Comparison of ENCODE assay signal across 31 cellular contexts in the genomic region with DNA sequence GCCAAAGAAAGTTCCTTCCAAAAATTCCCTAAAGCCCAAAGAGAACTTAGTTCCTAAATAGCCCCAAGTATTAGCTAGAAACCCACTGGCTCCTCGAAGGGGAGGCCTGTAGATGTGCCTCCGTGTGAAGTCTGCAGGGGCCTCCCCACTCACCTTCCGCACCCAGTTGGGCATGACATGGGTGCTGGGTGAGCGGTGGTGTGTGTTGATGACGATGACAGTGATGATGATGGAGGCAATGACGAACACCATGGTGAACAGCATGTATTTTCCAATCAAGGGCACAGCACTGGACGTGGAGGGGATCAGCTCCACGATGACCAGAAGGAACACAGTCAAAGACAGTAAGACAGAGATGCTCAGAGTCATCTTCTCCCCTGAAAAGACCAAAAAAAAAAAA. TPM values are rescaled to one million over a fixed set of nuclear protein-coding genes. Genes with fewer than 3 reads are reported as not detected.
DNase-seq lines count a peak whose midpoint lies in the region; ATAC-seq and TF ChIP-seq lines count a peak whose summit lies in the region.
"Had no signal": no experiment of that assay in that cellular context is flagged by ENCODE, and none has a peak within 500 bp of the region (broad histone marks: within the 10 kb centered on the region; RNA-seq: fewer than 3 reads in every experiment).

No MANE protein-coding gene starts in this region.

- H3K36me3 ChIP-seq in PC-9 (ENCODE audit: low read depth) (no peaks in the 10 kb centered on the region), endodermal cell (ENCODE audit: control insufficient read depth, insufficient read depth, low read length) (no peaks in the 10 kb centered on the region)
- H3K36me3 ChIP-seq: breast epithelium, esophagus muscularis mucosa, stomach, tibial nerve had no signal

- H3F3A ChIP-seq in PC-9 (ENCODE audit: insufficient read depth, low read depth), result no peaks in the 10 kb centered on the region

- no peaks in the 10 kb centered on the region for H4K20me1 ChIP-seq in PC-9 (ENCODE audit: insufficient read depth)

- TF ChIP-seq CTCF in PC-9 (conservative IDR thresholded peaks at IDR 0.05) (no peak), endodermal cell (conservative IDR thresholded peaks at IDR 0.05) (no peak)

- H3K79me2 ChIP-seq in PC-9 (ENCODE audit: low read depth), result no peaks in the 10 kb centered on the region
- H3K79me2 ChIP-seq: parathyroid adenoma had no signal

- ATAC-seq in stimulated activated naive CD8-positive, alpha-beta T cell treated with anti-CD3 and anti-CD28 coated beads, Interleukin-15, Interleukin-2, amounts not matched to agents 100 U/mL and 50 U/mL, for 24 hours, result no peak
- ATAC-seq in stimulated activated naive B cell treated with anti-CD40 and anti-IgM and Interleukin-4, amounts not matched to agents 10 μg/mL and 1 μg/mL and 100 μg/mL, for 72 hours (replicated peaks), result peak; percentile 32 to 51
- no peak for ATAC-seq in HG03025 (IDR thresholded peaks at IDR 0.05; ENCODE audit: low FRiP score, unreplicated experiment)
- no peak for ATAC-seq in esophagus mucosa

- POLR2A ChIA-PET in PC-9 (lab: Charles Lee; ENCODE audit: unreplicated experiment), result no interaction called here

- no peak overlapping the region for H3K27ac ChIP-seq in PC-9
- H3K27ac ChIP-seq in endodermal cell (ENCODE audit: low read depth, low read length), result no peak overlapping the region
- H3K27ac ChIP-seq: breast epithelium, C4-2B, esophagus muscularis mucosa, parathyroid adenoma, tibial nerve had no signal

- peaks cover 54% of the 10 kb centered on the region for H3K4me1 Mint-ChIP-seq in stimulated activated naive CD8-positive, alpha-beta T cell treated with anti-CD3 and anti-CD28 coated beads, Interleukin-15, Interleukin-2, amounts not matched to agents 100 ng/mL and 50 ng/mL, for 24 hours (ENCODE audit: low read depth)
- peaks cover 16% of the 10 kb centered on the region for H3K4me1 Mint-ChIP-seq in endodermal cell
- H3K4me1 Mint-ChIP-seq in stimulated activated naive B cell treated with anti-CD40 and anti-IgM and Interleukin-4, amounts not matched to agents 10 μg/mL and 1 μg/mL and 100 μg/mL, for 72 hours, result peaks cover 29 to 41% of the 10 kb centered on the region in 2 donors

- no peaks in the 10 kb centered on the region for H3K27me3 Mint-ChIP-seq in stimulated activated naive CD8-positive, alpha-beta T cell treated with anti-CD3 and anti-CD28 coated beads, Interleukin-15, Interleukin-2, amounts not matched to agents 100 ng/mL and 50 ng/mL, for 24 hours
- no peaks in the 10 kb centered on the region for H3K27me3 Mint-ChIP-seq in endodermal cell (ENCODE audit: insufficient read depth)
- no peaks in the 10 kb centered on the region for H3K27me3 Mint-ChIP-seq in stimulated activated naive B cell treated with anti-CD40 and anti-IgM and Interleukin-4, amounts not matched to agents 10 μg/mL and 1 μg/mL and 100 μg/mL, for 72 hours

- TSS peak; percentile 23 for BruUV-seq in PC-9 (replicated peaks; lab: Mats Ljungman, UMichigan)

- no peak overlapping the region for H2AFZ ChIP-seq in PC-9

- peak overlapping the region; percentile 66 for H3K27ac Mint-ChIP-seq in stimulated activated naive CD8-positive, alpha-beta T cell treated with anti-CD3 and anti-CD28 coated beads, Interleukin-15, Interleukin-2, amounts not matched to agents 100 ng/mL and 50 ng/mL, for 24 hours
- H3K27ac Mint-ChIP-seq in endodermal cell, result peak overlapping the region; percentile 80
- peak overlapping the region; percentile 65 for H3K27ac Mint-ChIP-seq in stimulated activated naive B cell treated with anti-CD40 and anti-IgM and Interleukin-4, amounts not matched to agents 10 μg/mL and 1 μg/mL and 100 μg/mL, for 72 hours
- H3K27ac Mint-ChIP-seq: activated naive CD4-positive, alpha-beta T cell treated with anti-CD3 and anti-CD28 coated beads for 36 hours had no signal

- no peaks in the 10 kb centered on the region for H3K36me3 Mint-ChIP-seq in stimulated activated naive CD8-positive, alpha-beta T cell treated with anti-CD3 and anti-CD28 coated beads, Interleukin-15, Interleukin-2, amounts not matched to agents 100 ng/mL and 50 ng/mL, for 24 hours (ENCODE audit: low read depth)
- no peaks in the 10 kb centered on the region for H3K36me3 Mint-ChIP-seq in endodermal cell (ENCODE audit: low read depth)
- no peaks in the 10 kb centered on the region for H3K36me3 Mint-ChIP-seq in stimulated activated naive B cell treated with anti-CD40 and anti-IgM and Interleukin-4, amounts not matched to agents 10 μg/mL and 1 μg/mL and 100 μg/mL, for 72 hours
- H3K36me3 Mint-ChIP-seq: mesothelial cell of epicardium had no signal

- no peaks in the 10 kb centered on the region for H3K9me3 Mint-ChIP-seq in stimulated activated naive CD8-positive, alpha-beta T cell treated with anti-CD3 and anti-CD28 coated beads, Interleukin-15, Interleukin-2, amounts not matched to agents 100 ng/mL and 50 ng/mL, for 24 hours
- no peaks in the 10 kb centered on the region for H3K9me3 Mint-ChIP-seq in endodermal cell
- no peaks in the 10 kb centered on the region for H3K9me3 Mint-ChIP-seq in stimulated activated naive B cell treated with anti-CD40 and anti-IgM and Interleukin-4, amounts not matched to agents 10 μg/mL and 1 μg/mL and 100 μg/mL, for 72 hours
- H3K9me3 Mint-ChIP-seq: activated naive CD4-positive, alpha-beta T cell treated with anti-CD3 and anti-CD28 coated beads for 36 hours; mesothelial cell of epicardium; nephron progenitor cell had no signal

- no peak overlapping the region for H3K4me3 ChIP-seq in PC-9
- H3K4me3 ChIP-seq in endodermal cell (ENCODE audit: low read length), result no peak overlapping the region
- H3K4me3 ChIP-seq: breast epithelium, esophagus muscularis mucosa, stomach, tibial nerve had no signal

- no peak overlapping the region for H3K9ac ChIP-seq in endodermal cell (ENCODE audit: extremely low read depth, low read length, poor library complexity, severe bottlenecking)
- H3K9ac ChIP-seq: parathyroid adenoma had no signal

- no peak for DNase-seq in stimulated activated naive CD8-positive, alpha-beta T cell treated with anti-CD3 and anti-CD28 coated beads, Interleukin-15, Interleukin-2, amounts not matched to agents 100 U/mL and 50 U/mL, for 24 hours
- no peak for DNase-seq in PC-9
- no peak for DNase-seq in endodermal cell
- peak; percentile 47 for DNase-seq in stimulated activated naive B cell treated with anti-CD40 and anti-IgM and Interleukin-4, amounts not matched to agents 10 μg/mL and 1 μg/mL and 100 μg/mL, for 72 hours
- DNase-seq in NCI-H2196 (lab: John Stamatoyannopoulos, UW; ENCODE audit: unreplicated experiment), result no peak
- DNase-seq: activated naive CD4-positive, alpha-beta T cell treated with anti-CD3 and anti-CD28 coated beads for 36 hours; amygdala; effector memory CD4-positive, alpha-beta T cell; EL; hippocampal formation; KG1; MM.1S; NCI-H1436; NCI-H510A; nephron progenitor cell; right cardiac atrium; stimulated activated CD4-positive, alpha-beta T cell treated with anti-CD3 and anti-CD28 coated beads, Interleukin-12 subunit alpha, Interleukin-12 subunit beta, amount 100 ng/mL, for 4 hours; stimulated activated CD4-positive, alpha-beta T cell treated with anti-CD3 and anti-CD28 coated beads, Interleukin-4, amount 100 ng/mL, for 4 hours; stomach had no signal

- CTCF ChIA-PET in PC-9 (lab: Charles Lee), result interaction anchor here (0.5 to 1.2 kb wide), 8 partner anchors 14 to 615 kb away, joined by 3 to 8 read pairs (median 4); a partner anchor contains a TSS

- H3K27me3 ChIP-seq in PC-9 (ENCODE audit: insufficient read depth, low read depth) (no peaks in the 10 kb centered on the region), endodermal cell (ENCODE audit: control insufficient read depth, insufficient read depth, low read length, poor library complexity, severe bottlenecking) (no peaks in the 10 kb centered on the region)
- H3K27me3 ChIP-seq: breast epithelium, esophagus muscularis mucosa, stomach, tibial nerve had no signal

- H3K4me1 ChIP-seq in PC-9 (replicated peaks; ENCODE audit: insufficient read depth), result peaks cover 8% of the 10 kb centered on the region
- no peaks in the 10 kb centered on the region for H3K4me1 ChIP-seq in endodermal cell (ENCODE audit: control insufficient read depth, insufficient read depth, low read length)
- H3K4me1 ChIP-seq: breast epithelium, parathyroid adenoma, stomach had no signal

- WGBS in endodermal cell (ENCODE audit: insufficient coverage in 1 of 2, insufficient read length in 1 of 2), 2 experiments, result 94 to 100% methylated on average over 3 to 8 of the region's 8 CpGs

- no peak overlapping the region for H3K4me2 ChIP-seq in PC-9

- no peak overlapping the region for H3K4me3 Mint-ChIP-seq in stimulated activated naive CD8-positive, alpha-beta T cell treated with anti-CD3 and anti-CD28 coated beads, Interleukin-15, Interleukin-2, amounts not matched to agents 100 ng/mL and 50 ng/mL, for 24 hours
- no peak overlapping the region for H3K4me3 Mint-ChIP-seq in endodermal cell
- no peak overlapping the region for H3K4me3 Mint-ChIP-seq in stimulated activated naive B cell treated with anti-CD40 and anti-IgM and Interleukin-4, amounts not matched to agents 10 μg/mL and 1 μg/mL and 100 μg/mL, for 72 hours
- H3K4me3 Mint-ChIP-seq: activated naive CD4-positive, alpha-beta T cell treated with anti-CD3 and anti-CD28 coated beads for 36 hours; mesothelial cell of epicardium; nephron progenitor cell had no signal

- H3K9me2 ChIP-seq in PC-9 (ENCODE audit: insufficient read depth), result no peaks in the 10 kb centered on the region

- intact Hi-C loops in PC-9 (cut with micrococcal nuclease; ENCODE audit: unreplicated experiment), result loop anchor here (1.0 to 10.0 kb wide), 9 partner anchors 22 to 1337 kb away; a partner anchor contains a TSS

- H3K9me3 ChIP-seq in PC-9 (ENCODE audit: insufficient read depth, low read depth) (no peaks in the 10 kb centered on the region), endodermal cell (ENCODE audit: control insufficient read depth, low read length) (no peaks in the 10 kb centered on the region)
- H3K9me3 ChIP-seq: breast epithelium, esophagus muscularis mucosa, stomach, tibial nerve had no signal

RNA-seq across cellular contexts. Expression of a gene that starts 14.5 kb away (rescaled TPM):
- total RNA-seq in PC-9 (2021) (not detected in 2 replicates), endodermal cell (not detected), esophagus mucosa (not detected)
- 1.1 TPM for polyA plus RNA-seq in endodermal cell (2013, experiment 1 of 2)
- 2.0 TPM for polyA plus RNA-seq in endodermal cell (2013, experiment 2 of 2)
- total RNA-seq: activated naive CD4-positive, alpha-beta T cell treated with anti-CD3 and anti-CD28 coated beads for 36 hours; esophagus muscularis mucosa; frontal cortex; left lobe of liver; stomach; T-helper 2 cell treated with Interferon-gamma antibody and Interleukin-4, amounts not matched to agents 100 ng/mL and 5 ng/mL, for 36 hours; tibial nerve had no signal

Comparison
In these comparisons a context has a peak if more than half of its experiments do, and no peak if none do; other contexts are left out.
1. ATAC-seq: peak in stimulated activated naive B cell treated with anti-CD40 and anti-IgM and Interleukin-4, amounts not matched to agents 10 μg/mL and 1 μg/mL and 100 μg/mL, for 72 hours (2 of 2); none in stimulated activated naive CD8-positive, alpha-beta T cell treated with anti-CD3 and anti-CD28 coated beads, Interleukin-15, Interleukin-2, amounts not matched to agents 100 U/mL and 50 U/mL, for 24 hours (single experiment), HG03025 (single experiment) and esophagus mucosa (single experiment).
2. Peak in every context shown above with its lines, with median percentiles within 50 percentile points of each other: H3K27ac Mint-ChIP-seq.